In genomic region chr7:155870334-155871180, GRCh38 we compare ENCODE assay signal across 13 cellular contexts. TPM values are rescaled to one million over a fixed set of nuclear protein-coding genes. Genes with fewer than 3 reads are reported as not detected.
"Had no signal": no experiment of that assay in that cellular context is flagged by ENCODE, and none has a peak within 500 bp of the region (broad histone marks: within the 10 kb centered on the region; RNA-seq: fewer than 3 reads in every experiment).

No MANE protein-coding gene starts in this region.

- H3K9me3 ChIP-seq: esophagus squamous epithelium had no signal

- H3K27ac ChIP-seq: esophagus squamous epithelium had no signal

- H3K36me3 ChIP-seq: esophagus squamous epithelium had no signal

- H3K4me1 ChIP-seq: esophagus squamous epithelium had no signal

- DNase-seq: activated CD4-positive, alpha-beta T cell treated with anti-CD3 and anti-CD28 coated beads for 4 hours; activated naive CD4-positive, alpha-beta T cell treated with anti-CD3 and anti-CD28 coated beads, Interleukin-2, amount 50 U/mL, for 16 hours; esophagus squamous epithelium; hippocampal formation; kidney glomerular epithelial cell; mesenchymal stem cell; nephron progenitor cell; stimulated activated CD4-positive, alpha-beta T cell treated with anti-CD3 and anti-CD28 coated beads, Interleukin-1b, Interleukin-23, amount 100 ng/mL, for 48 hours had no signal

- H3K9me3 Mint-ChIP-seq: activated T-helper 2 cell treated with anti-CD3 and anti-CD28 coated beads, Interferon-gamma antibody, Interleukin-2, Interleukin-4, amounts not matched to agents 10 μg/mL and 5 μg/mL and 100 μg/mL, durations not matched to agents 14 hours and 24 hours and 36 hours; T-helper 1 cell treated with Interleukin-12 subunit alpha and Interleukin-12 subunit beta and Interleukin-4 antibody, amounts not matched to agents 30 μg/mL and 1 μg/mL, for 36 hours had no signal

- H3K4me3 ChIP-seq: esophagus squamous epithelium had no signal

- H3K4me1 Mint-ChIP-seq: nephron progenitor cell had no signal

- ATAC-seq: sciatic nerve had no signal

- H3K27ac Mint-ChIP-seq: activated T-helper 2 cell treated with anti-CD3 and anti-CD28 coated beads, Interferon-gamma antibody, Interleukin-2, Interleukin-4, amounts not matched to agents 10 μg/mL and 5 μg/mL and 100 μg/mL, durations not matched to agents 14 hours and 24 hours and 36 hours; nephron progenitor cell; T-helper 1 cell treated with Interleukin-12 subunit alpha and Interleukin-12 subunit beta and Interleukin-4 antibody, amounts not matched to agents 30 μg/mL and 1 μg/mL, for 36 hours had no signal

- H3K4me3 Mint-ChIP-seq: nephron progenitor cell; T-helper 1 cell treated with Interleukin-12 subunit alpha and Interleukin-12 subunit beta and Interleukin-4 antibody, amounts not matched to agents 30 μg/mL and 1 μg/mL, for 36 hours had no signal

RNA-seq across cellular contexts. Expression of gene SHH, which starts 58.3 kb away (rescaled TPM):
- total RNA-seq: esophagus squamous epithelium, fibroblast of villous mesenchyme, osteoblast had no signal
